Comparison of ENCODE assay signal across 24 cellular contexts in the genomic region with DNA sequence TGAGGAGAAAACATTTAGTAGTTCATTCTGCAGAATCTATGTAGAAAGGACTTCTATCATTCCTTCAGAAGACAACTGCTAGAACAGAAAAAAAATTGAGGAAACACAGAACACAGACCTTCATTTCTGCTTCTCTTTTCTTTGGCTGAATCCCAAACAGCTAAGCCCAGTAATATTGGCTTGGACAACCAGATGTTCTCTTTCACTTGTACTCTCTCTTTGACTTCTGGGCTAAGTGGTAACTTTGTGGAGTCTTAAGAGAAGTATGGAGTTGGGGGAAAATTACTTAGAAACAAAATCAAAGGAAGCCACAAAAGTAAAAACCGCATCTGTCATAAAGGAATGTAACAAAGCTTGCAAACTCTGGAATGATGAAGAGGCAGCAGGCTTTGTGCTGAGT.
DNase-seq lines count a peak whose midpoint lies in the region; ATAC-seq, FAIRE-seq and TF ChIP-seq lines count a peak whose summit lies in the region.
"Had no signal": no experiment of that assay in that cellular context is flagged by ENCODE, and none has a peak within 500 bp of the region (broad histone marks: within the 10 kb centered on the region; RNA-seq: fewer than 3 reads in every experiment).

No MANE protein-coding gene starts in this region.

- no peak for FAIRE-seq in small intestine (lab: Jason Lieb, UNC)
- FAIRE-seq: A549, GM12891, K562 had no signal

- H3K9me3 Mint-ChIP-seq in mesothelial cell of epicardium: no peaks in the 10 kb centered on the region
- H3K9me3 Mint-ChIP-seq: CD8-positive, alpha-beta T cell had no signal

- no peak for TF ChIP-seq CTCF in left ventricle myocardium inferior (IDR thresholded peaks at IDR 0.05; ENCODE audit: borderline replicate concordance)
- no peak for TF ChIP-seq CTCF in fibroblast of villous mesenchyme (IDR thresholded peaks at IDR 0.05; ENCODE audit: insufficient read depth, low read depth, low read length)
- TF ChIP-seq CTCF in mesothelial cell of epicardium (IDR thresholded peaks at IDR 0.05; ENCODE audit: unreplicated experiment): no peak

- H3K36me3 Mint-ChIP-seq in mesothelial cell of epicardium: no peaks in the 10 kb centered on the region
- H3K36me3 Mint-ChIP-seq: CD8-positive, alpha-beta T cell had no signal

- H3K4me1 ChIP-seq in left ventricle myocardium inferior (no peaks in the 10 kb centered on the region), small intestine (ENCODE audit: control insufficient read depth in 2 of 2, insufficient read depth in 1 of 2, low read depth in 1 of 2, low read length in 1 of 2) (no peaks in the 10 kb centered on the region)
- H3K4me1 ChIP-seq: A549, BLaER1, SJCRH30 had no signal

- peak; percentile 41 to 81 for ATAC-seq in left cardiac atrium
- ATAC-seq: A549; CD8-positive, alpha-beta T cell; K562; PC-3 had no signal

- no peak overlapping the region for H3K27ac ChIP-seq in left ventricle myocardium inferior (replicated peaks)
- no peak overlapping the region for H3K27ac ChIP-seq in small intestine (ENCODE audit: low read depth in 1 of 2, low read length in 1 of 2)
- H3K27ac ChIP-seq: A549, BLaER1, RWPE1, SJCRH30 had no signal

- H3K9me3 ChIP-seq in left ventricle myocardium inferior (replicated peaks): no peaks in the 10 kb centered on the region
- no peaks in the 10 kb centered on the region for H3K9me3 ChIP-seq in small intestine (ENCODE audit: control insufficient read depth, low read depth)
- H3K9me3 ChIP-seq: A549, BLaER1, SJCRH30 had no signal

- H3K4me3 Mint-ChIP-seq in mesothelial cell of epicardium: no peak overlapping the region
- H3K4me3 Mint-ChIP-seq: CD8-positive, alpha-beta T cell; HFFc6 had no signal

- H3K36me3 ChIP-seq in left ventricle myocardium inferior (no peaks in the 10 kb centered on the region), small intestine (ENCODE audit: control insufficient read depth in 2 of 2, insufficient read depth in 2 of 2, low read length in 2 of 2) (no peaks in the 10 kb centered on the region)
- H3K36me3 ChIP-seq: BLaER1, SJCRH30 had no signal

- WGBS in small intestine, 3 donors: 28 to 60% (median 50%) methylated on average over 1 of the region's 1 CpG

- H3K27me3 ChIP-seq in left ventricle myocardium inferior (ENCODE audit: low read depth) (no peaks in the 10 kb centered on the region), small intestine (ENCODE audit: control insufficient read depth in 2 of 2, insufficient read depth in 2 of 2, low read length in 2 of 2) (no peaks in the 10 kb centered on the region)
- H3K27me3 ChIP-seq: BLaER1 had no signal

- H3K27ac Mint-ChIP-seq in mesothelial cell of epicardium: peak overlapping the region; percentile 0
- H3K27ac Mint-ChIP-seq: CD8-positive, alpha-beta T cell; HFFc6 had no signal

- DNase-seq in left cardiac atrium (no peak), left ventricle myocardium inferior (no peak), fibroblast of villous mesenchyme (ENCODE audit: low read depth) (peak; percentile 1), mesothelial cell of epicardium (ENCODE audit: low spot score in 2 of 2, unreplicated experiment in 2 of 2) (no peak), T-helper 9 cell (no peak), NCI-H128 (lab: John Stamatoyannopoulos, UW; ENCODE audit: unreplicated experiment) (no peak), small intestine (no peak)
- DNase-seq: Calu3; CD8-positive, alpha-beta T cell; DMS53; EL; H7; HFFc6; NCI-H1105 treated with DMSO at 0.1 percent for 48 hours; NCI-H187; NCI-H2107; NCI-H524; PC-3; SJCRH30 had no signal

- H3K27me3 Mint-ChIP-seq in mesothelial cell of epicardium (ENCODE audit: low read depth): peaks cover 7% of the 10 kb centered on the region

- H3K4me3 ChIP-seq in left ventricle myocardium inferior: no peak overlapping the region
- H3K4me3 ChIP-seq in fibroblast of villous mesenchyme (ENCODE audit: low read depth, low read length): no peak overlapping the region
- no peak overlapping the region for H3K4me3 ChIP-seq in small intestine (ENCODE audit: low read depth in 1 of 2, low read length in 2 of 2)
- H3K4me3 ChIP-seq: A549, BLaER1, K562, SJCRH30 had no signal

- intact Hi-C loops in left cardiac atrium (cut with DNase I): loop anchor here in 1 of 2 donors (10.0 kb wide), 1 partner anchor 757 kb away; no protein-coding TSS in a partner anchor
- intact Hi-C loops in left ventricle myocardium inferior (cut with micrococcal nuclease): no loop called here

- peaks cover 10% of the 10 kb centered on the region for H3K4me1 Mint-ChIP-seq in mesothelial cell of epicardium
